In the genomic region with DNA sequence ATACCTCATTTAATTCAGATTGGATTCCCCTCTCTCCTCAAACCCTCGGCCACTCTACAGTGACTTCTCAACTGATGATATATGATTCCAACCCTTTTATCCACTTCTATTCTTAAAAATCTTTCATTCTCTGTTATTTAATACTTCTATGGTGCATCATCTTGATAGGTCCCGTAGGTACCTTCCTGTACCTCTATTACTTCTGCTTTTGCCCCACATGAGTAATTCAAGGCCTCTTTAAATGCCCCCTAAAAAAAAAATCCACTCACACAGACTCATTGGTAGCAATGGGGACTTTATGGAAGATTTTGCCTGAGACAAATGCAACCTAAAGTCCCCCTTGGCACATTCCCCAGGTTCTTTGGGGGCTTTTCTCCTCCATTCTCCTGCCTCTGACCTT, we compare ENCODE assay signal across 23 cellular contexts. TPM values are rescaled to one million over a fixed set of nuclear protein-coding genes. Genes with fewer than 3 reads are reported as not detected.
"Had no signal": no experiment of that assay in that cellular context is flagged by ENCODE, and none has a peak within 500 bp of the region (broad histone marks: within the 10 kb centered on the region; RNA-seq: fewer than 3 reads in every experiment).

No MANE protein-coding gene starts in this region.

- H3K36me3 ChIP-seq: heart left ventricle, stomach, thoracic aorta had no signal

- H3K9me3 Mint-ChIP-seq: endodermal cell, nephron progenitor cell, type B pancreatic cell had no signal

- H3K9me3 ChIP-seq: heart left ventricle, stomach, thoracic aorta had no signal

- H3K4me3 Mint-ChIP-seq: endodermal cell; naive thymus-derived CD4-positive, alpha-beta T cell; nephron progenitor cell; type B pancreatic cell had no signal

- DNase-seq: effector CD4-positive, alpha-beta T cell; endodermal cell; heart left ventricle; hippocampal formation; naive thymus-derived CD4-positive, alpha-beta T cell; nephron progenitor cell; posterior cingulate gyrus; stimulated activated CD4-positive, alpha-beta T cell treated with anti-CD3 and anti-CD28 coated beads, Interleukin-2, amount 100 ng/mL, for 24 hours; stimulated activated CD4-positive, alpha-beta T cell treated with anti-CD3 and anti-CD28 coated beads, Interleukin-4, amount 100 ng/mL, for 4 hours; stimulated activated naive CD4-positive, alpha-beta T cell; stomach; substantia nigra had no signal

- ATAC-seq: heart left ventricle; left lobe of liver; naive thymus-derived CD4-positive, alpha-beta T cell; sciatic nerve had no signal

- H3K4me1 ChIP-seq: heart left ventricle, stomach had no signal

- H3K27ac ChIP-seq: coronary artery, heart left ventricle, stomach, thoracic aorta had no signal

- FAIRE-seq: endothelial cell of umbilical vein, urothelium cell line had no signal

- H3K4me3 ChIP-seq: coronary artery, heart left ventricle, stomach, thoracic aorta had no signal

- H3K27ac Mint-ChIP-seq: endodermal cell; naive thymus-derived CD4-positive, alpha-beta T cell; nephron progenitor cell; type B pancreatic cell had no signal

RNA-seq across cellular contexts. Expression of gene FAM81B, which starts 54.3 kb away (rescaled TPM):
- total RNA-seq: dermis microvascular lymphatic vessel endothelial cell; endodermal cell; endothelial cell of umbilical vein; left lobe of liver; lower leg skin; naive thymus-derived CD4-positive, alpha-beta T cell; osteoblast; sciatic nerve; stomach; thoracic aorta had no signal
- polyA plus RNA-seq: endothelial cell of umbilical vein; esophagus; naive thymus-derived CD4-positive, alpha-beta T cell had no signal
